Comparison of ENCODE assay signal across 19 cellular contexts in the genomic region with DNA sequence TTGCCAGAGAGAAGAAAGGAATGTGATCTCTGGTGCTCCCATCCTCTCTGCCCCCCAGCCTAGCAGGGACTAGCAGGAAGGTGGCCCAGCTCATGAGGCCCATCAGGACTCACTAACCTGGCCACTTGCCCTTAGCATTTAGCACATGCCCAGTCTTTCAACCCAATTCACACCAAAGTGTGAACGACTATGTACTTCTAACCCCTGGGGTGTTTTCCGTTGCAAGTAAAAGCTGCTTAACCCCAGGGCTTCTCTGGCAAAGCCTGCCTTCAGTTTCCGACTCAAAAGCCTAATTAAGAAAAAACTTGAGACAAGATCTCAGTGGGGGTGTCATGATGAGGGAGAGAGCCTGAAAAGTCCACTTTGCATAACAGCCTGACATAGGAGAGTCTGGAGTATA.
"Had no signal": no experiment of that assay in that cellular context is flagged by ENCODE, and none has a peak within 500 bp of the region (broad histone marks: within the 10 kb centered on the region; RNA-seq: fewer than 3 reads in every experiment).

No MANE protein-coding gene starts in this region.

- H3K4me3 ChIP-seq: coronary artery, dorsolateral prefrontal cortex, esophagus muscularis mucosa, gastroesophageal sphincter, heart right ventricle, left lung, lower lobe of right lung had no signal

- H3K27ac ChIP-seq: coronary artery, dorsolateral prefrontal cortex, esophagus muscularis mucosa, foreskin keratinocyte, gastroesophageal sphincter, heart right ventricle, left lung, lower lobe of right lung had no signal

- H3K4me1 Mint-ChIP-seq: immature natural killer cell had no signal

- H3K27ac Mint-ChIP-seq: immature natural killer cell had no signal

- H3K9me3 ChIP-seq: left lung, lower lobe of right lung had no signal

- H3K36me3 ChIP-seq: esophagus muscularis mucosa, gastroesophageal sphincter, heart right ventricle, left lung, lower lobe of right lung had no signal

- DNase-seq: dermis blood vessel endothelial cell; dorsolateral prefrontal cortex; effector CD4-positive, alpha-beta T cell; effector memory CD4-positive, alpha-beta T cell; foreskin keratinocyte; glutamatergic neuron; head of caudate nucleus; heart right ventricle; hypothalamus; immature natural killer cell; islet precursor cell; left cardiac atrium; left lung; left ventricle myocardium superior; lower lobe of right lung; midbrain had no signal

- ATAC-seq: foreskin keratinocyte, gastroesophageal sphincter, heart right ventricle, left cardiac atrium, left lung, left ventricle myocardium superior, lower lobe of right lung had no signal

- H3K4me3 Mint-ChIP-seq: immature natural killer cell had no signal

- H3K4me1 ChIP-seq: esophagus muscularis mucosa, gastroesophageal sphincter, heart right ventricle, left lung, lower lobe of right lung had no signal

- H3K36me3 Mint-ChIP-seq: immature natural killer cell had no signal

- H3K9me3 Mint-ChIP-seq: immature natural killer cell had no signal

- H3K27me3 ChIP-seq: foreskin keratinocyte, gastroesophageal sphincter had no signal
